ENCODE assay signal across 22 cellular contexts in the genomic region with DNA sequence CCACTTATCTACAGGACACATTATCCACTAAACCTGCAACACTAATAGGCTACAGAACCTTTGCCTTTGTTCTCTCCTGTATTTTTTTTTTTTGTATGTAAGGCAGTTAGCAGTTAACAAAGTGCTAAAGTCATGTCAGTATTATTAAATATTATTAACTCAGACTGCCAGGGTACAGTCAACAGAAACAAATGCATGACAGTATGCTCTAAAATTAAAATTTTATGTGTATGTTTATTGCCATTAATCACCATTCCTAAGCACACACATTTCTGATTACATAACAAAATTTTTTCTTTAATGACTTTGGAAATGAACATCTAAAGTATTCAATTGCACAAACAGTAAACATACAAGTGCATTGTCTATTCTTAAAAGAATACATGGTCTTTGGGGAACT.
"Had no signal": no experiment of that assay in that cellular context is flagged by ENCODE, and none has a peak within 500 bp of the region (broad histone marks: within the 10 kb centered on the region; RNA-seq: fewer than 3 reads in every experiment).

No MANE protein-coding gene starts in this region.

- FAIRE-seq: kidney had no signal

- DNase-seq: effector CD4-positive, alpha-beta T cell; endodermal cell; gastrocnemius medialis; kidney; left cardiac atrium; left ventricle myocardium inferior; mesenchymal stem cell; midbrain; nucleus accumbens; ovary; right cardiac atrium; stimulated activated CD4-positive, alpha-beta T cell treated with anti-CD3 and anti-CD28 coated beads, Interleukin-4, amount 100 ng/mL, for 1 hour; stimulated activated CD8-positive, alpha-beta memory T cell treated with anti-CD3 and anti-CD28 coated beads, Interleukin-4, amount 100 ng/mL, for 48 hours; stimulated activated naive CD8-positive, alpha-beta T cell treated with anti-CD3 and anti-CD28 coated beads, Interleukin-15, Interleukin-2, amounts not matched to agents 100 U/mL and 50 U/mL, for 24 hours; tibial artery; upper lobe of left lung; uterus had no signal

- H3K36me3 ChIP-seq: ovary, uterus had no signal

- H3K27ac ChIP-seq: coronary artery, gastrocnemius medialis, left ventricle myocardium inferior, neural progenitor cell, ovary, tibial artery, upper lobe of left lung, uterus had no signal

- H3K4me1 ChIP-seq: left ventricle myocardium inferior, neural progenitor cell, uterus had no signal

- H2AFZ ChIP-seq: neural progenitor cell had no signal

- H3K4me1 Mint-ChIP-seq: neural progenitor cell; stimulated activated effector memory CD8-positive, alpha-beta T cell treated with anti-CD3 and anti-CD28 coated beads, Interleukin-12 subunit alpha, Interleukin-12 subunit beta, amount 100 ng/mL, for 72 hours had no signal

- H3K27me3 Mint-ChIP-seq: natural killer cell treated with Interleukin-12 subunit alpha and Interleukin-12 subunit beta and Interleukin-15 and Interleukin-18, amount 100 ng/mL, for 72 hours had no signal

- H3K27ac Mint-ChIP-seq: endodermal cell; natural killer cell treated with Interleukin-12 subunit alpha and Interleukin-12 subunit beta and Interleukin-15 and Interleukin-18, amount 100 ng/mL, for 72 hours; neural progenitor cell; stimulated activated effector memory CD8-positive, alpha-beta T cell treated with anti-CD3 and anti-CD28 coated beads, Interleukin-12 subunit alpha, Interleukin-12 subunit beta, amount 100 ng/mL, for 72 hours had no signal

- H3K4me3 ChIP-seq: coronary artery, gastrocnemius medialis, left ventricle myocardium inferior, lung, neural progenitor cell, ovary, tibial artery, upper lobe of left lung, uterus had no signal

- H3K9me3 ChIP-seq: gastrocnemius medialis, left ventricle myocardium inferior, ovary, tibial artery, upper lobe of left lung, uterus had no signal

- H3K4me3 Mint-ChIP-seq: endodermal cell; natural killer cell treated with Interleukin-12 subunit alpha and Interleukin-12 subunit beta and Interleukin-15 and Interleukin-18, amount 100 ng/mL, for 72 hours; neural progenitor cell; stimulated activated effector memory CD8-positive, alpha-beta T cell treated with anti-CD3 and anti-CD28 coated beads, Interleukin-12 subunit alpha, Interleukin-12 subunit beta, amount 100 ng/mL, for 72 hours had no signal

- H3K4me2 ChIP-seq: neural progenitor cell had no signal

- H3K27me3 ChIP-seq: gastrocnemius medialis, neural progenitor cell, ovary, tibial artery, upper lobe of left lung, uterus had no signal

- ATAC-seq: gastrocnemius medialis; left cardiac atrium; natural killer cell treated with Interleukin-12 subunit alpha and Interleukin-12 subunit beta and Interleukin-15 and Interleukin-18, amount 100 ng/mL, for 72 hours; right cardiac atrium; stimulated activated effector memory CD8-positive, alpha-beta T cell treated with anti-CD3 and anti-CD28 coated beads, Interleukin-12 subunit alpha, Interleukin-12 subunit beta, amount 100 ng/mL, for 72 hours; stimulated activated naive CD8-positive, alpha-beta T cell treated with anti-CD3 and anti-CD28 coated beads, Interleukin-15, Interleukin-2, amounts not matched to agents 100 U/mL and 50 U/mL, for 24 hours had no signal

- H3K9ac ChIP-seq: neural progenitor cell had no signal

- H3K9me3 Mint-ChIP-seq: endodermal cell; natural killer cell treated with Interleukin-12 subunit alpha and Interleukin-12 subunit beta and Interleukin-15 and Interleukin-18, amount 100 ng/mL, for 72 hours; neural progenitor cell; stimulated activated effector memory CD8-positive, alpha-beta T cell treated with anti-CD3 and anti-CD28 coated beads, Interleukin-12 subunit alpha, Interleukin-12 subunit beta, amount 100 ng/mL, for 72 hours had no signal
